ENCODE assay signal across 14 cellular contexts in the genomic region with DNA sequence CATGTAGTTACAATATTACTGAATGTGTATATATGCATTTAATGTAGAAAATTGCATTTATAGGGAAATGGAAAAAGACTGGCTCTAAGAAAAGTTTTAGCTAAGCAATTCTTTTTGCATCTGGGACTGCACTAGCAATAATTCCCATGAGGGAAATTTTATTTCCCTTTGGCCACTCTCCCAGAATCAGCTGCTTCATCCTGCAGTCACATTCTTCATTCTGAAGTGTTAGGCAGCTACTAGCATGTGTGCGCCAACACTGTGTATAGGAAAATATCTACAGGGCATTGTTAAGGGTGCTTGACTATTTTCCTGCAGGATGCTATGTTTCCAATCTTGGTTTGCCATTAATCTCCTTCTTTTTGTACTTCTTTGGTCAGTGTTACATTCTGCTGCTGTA.
DNase-seq lines count a peak whose midpoint lies in the region; FAIRE-seq and TF ChIP-seq lines count a peak whose summit lies in the region.
"Had no signal": no experiment of that assay in that cellular context is flagged by ENCODE, and none has a peak within 500 bp of the region (broad histone marks: within the 10 kb centered on the region; RNA-seq: fewer than 3 reads in every experiment).

No MANE protein-coding gene starts in this region.

- in situ Hi-C loops in G401 (cut with HindIII; ENCODE audit: low sequenced_read_pairs), result no loop called here

- H3K4me3 ChIP-seq in AG10803 (ENCODE audit: low read length) (no peak overlapping the region), bronchial epithelial cell (ENCODE audit: low read depth, low read length) (no peak overlapping the region), H7 (ENCODE audit: insufficient read depth, low read depth, low read length) (no peak overlapping the region)
- H3K4me3 ChIP-seq: HAP-1 had no signal

- TF ChIP-seq CTCF in AG10803 (conservative IDR thresholded peaks at IDR 0.05; ENCODE audit: low read length), result no peak
- TF ChIP-seq CTCF in bronchial epithelial cell (IDR thresholded peaks at IDR 0.05; ENCODE audit: insufficient read depth, low read length, severe bottlenecking), result no peak

- peak; percentile 42 for DNase-seq in AG10803 (ENCODE audit: low read depth)
- peak; percentile 37 for DNase-seq in NCI-H1092 treated with DMSO at 0.1 percent for 48 hours (lab: John Stamatoyannopoulos, UW)
- peak; percentile 42 for DNase-seq in bronchial epithelial cell (ENCODE audit: low read depth)
- DNase-seq in kidney tubule cell (ENCODE audit: low spot score), result peak; percentile 7
- no peak for DNase-seq in NAMALWA (ENCODE audit: low spot score)
- DNase-seq in retina, result no peak
- DNase-seq in H7, result no peak
- no peak for DNase-seq in G401 (ENCODE audit: low spot score)
- DNase-seq: activated CD8-positive, alpha-beta T cell treated with anti-CD3 and anti-CD28 coated beads, Interleukin-2, amount 10 ng/mL, durations not matched to agents 7 days and 5 days; activated gamma-delta T cell treated with Interleukin-2 at 50 U/mL for 16 hours; MM.1S; NCI-H510A; stimulated activated CD4-positive, alpha-beta T cell treated with anti-CD3 and anti-CD28 coated beads, Interleukin-2, amount 100 ng/mL, for 48 hours had no signal

- H3K27me3 ChIP-seq in bronchial epithelial cell (ENCODE audit: control insufficient read depth, insufficient read depth, low read length) (no peaks in the 10 kb centered on the region), H7 (ENCODE audit: control insufficient read depth, insufficient read depth, low read length) (no peaks in the 10 kb centered on the region)

- no peak for FAIRE-seq in bronchial epithelial cell (lab: Jason Lieb, UNC)

- H3K36me3 ChIP-seq in bronchial epithelial cell (ENCODE audit: control insufficient read depth, insufficient read depth, low read length) (no peaks in the 10 kb centered on the region), H7 (replicated peaks; ENCODE audit: control insufficient read depth, insufficient read depth, low read length) (no peaks in the 10 kb centered on the region)
- H3K36me3 ChIP-seq: HAP-1 had no signal

Comparison
In these comparisons a context has a peak if more than half of its experiments do, and no peak if none do; other contexts are left out.
1. DNase-seq: peak in AG10803 (single experiment), NCI-H1092 treated with DMSO at 0.1 percent for 48 hours (single experiment), bronchial epithelial cell (single experiment) and kidney tubule cell (single experiment); none in NAMALWA (single experiment), retina (single experiment), H7 (single experiment) and G401 (single experiment).